ENCODE assay signal across 30 cellular contexts in genomic region chr17:27751622-27752490, GRCh38. TPM values are rescaled to one million over a fixed set of nuclear protein-coding genes. Genes with fewer than 3 reads are reported as not detected.
DNase-seq lines count a peak whose midpoint lies in the region; ATAC-seq lines count a peak whose summit lies in the region.
"Had no signal": no experiment of that assay in that cellular context is flagged by ENCODE, and none has a peak within 500 bp of the region (broad histone marks: within the 10 kb centered on the region; RNA-seq: fewer than 3 reads in every experiment).

No MANE protein-coding gene starts in this region.

- H3K4me3 ChIP-seq in right cardiac atrium (ENCODE audit: low read length), result no peak overlapping the region
- H3K4me3 ChIP-seq: BLaER1 treated with 17β-estradiol and CSF1 and Interleukin-3, amounts not matched to agents 10 nM and 100 nM; cardiac muscle cell; PC-9; right lobe of liver; spleen; thoracic aorta had no signal

- H3K27me3 Mint-ChIP-seq in T-helper 2 cell treated with Interferon-gamma antibody and Interleukin-4, amounts not matched to agents 5 μg/mL and 100 μg/mL, for 36 hours (ENCODE audit: low read depth), result no peaks in the 10 kb centered on the region
- H3K27me3 Mint-ChIP-seq: activated CD8-positive, alpha-beta T cell treated with anti-CD3 and anti-CD28 coated beads for 36 hours; activated naive CD8-positive, alpha-beta T cell; stimulated activated naive CD8-positive, alpha-beta T cell treated with anti-CD3 and anti-CD28 coated beads, Interleukin-15, Interleukin-2, amounts not matched to agents 100 ng/mL and 50 ng/mL, for 24 hours; T-helper 17 cell had no signal

- no peaks in the 10 kb centered on the region for H3K4me1 ChIP-seq in right cardiac atrium (ENCODE audit: control insufficient read depth, insufficient read depth, low read length)
- H3K4me1 ChIP-seq: right lobe of liver, spleen had no signal

- H3K36me3 Mint-ChIP-seq in T-helper 2 cell treated with Interferon-gamma antibody and Interleukin-4, amounts not matched to agents 5 μg/mL and 100 μg/mL, for 36 hours (ENCODE audit: low read depth), result no peaks in the 10 kb centered on the region
- H3K36me3 Mint-ChIP-seq: activated naive CD8-positive, alpha-beta T cell; IgD-negative memory B cell had no signal

- no peaks in the 10 kb centered on the region for H3K9me3 Mint-ChIP-seq in T-helper 2 cell treated with Interferon-gamma antibody and Interleukin-4, amounts not matched to agents 5 μg/mL and 100 μg/mL, for 36 hours
- H3K9me3 Mint-ChIP-seq: activated CD8-positive, alpha-beta T cell treated with anti-CD3 and anti-CD28 coated beads for 36 hours; IgD-negative memory B cell; stimulated activated naive CD8-positive, alpha-beta T cell treated with anti-CD3 and anti-CD28 coated beads, Interleukin-15, Interleukin-2, amounts not matched to agents 100 ng/mL and 50 ng/mL, for 24 hours had no signal

- no peak for ATAC-seq in right cardiac atrium
- ATAC-seq: activated CD8-positive, alpha-beta T cell treated with anti-CD3 and anti-CD28 coated beads for 36 hours; SK-N-SH treated with all-trans-retinoic acid at 6 μM for 48 hours; T-helper 17 cell had no signal

- intact Hi-C loops in cardiac septum (cut with DNase I) (no loop called here), right cardiac atrium (cut with DNase I) (loop anchor here in 1 of 4 donors (10.0 kb wide), 1 partner anchor 97 kb away; no protein-coding TSS in a partner anchor)

- no peak overlapping the region for H3K4me3 Mint-ChIP-seq in T-helper 2 cell treated with Interferon-gamma antibody and Interleukin-4, amounts not matched to agents 5 μg/mL and 100 μg/mL, for 36 hours
- H3K4me3 Mint-ChIP-seq: activated CD8-positive, alpha-beta T cell treated with anti-CD3 and anti-CD28 coated beads for 36 hours; activated naive CD8-positive, alpha-beta T cell; IgD-negative memory B cell; stimulated activated naive CD8-positive, alpha-beta T cell treated with anti-CD3 and anti-CD28 coated beads, Interleukin-15, Interleukin-2, amounts not matched to agents 100 ng/mL and 50 ng/mL, for 24 hours; T-helper 17 cell had no signal

- no peak overlapping the region for H3K27ac ChIP-seq in right cardiac atrium (ENCODE audit: low read length)
- H3K27ac ChIP-seq: 22Rv1; BLaER1 treated with 17β-estradiol and CSF1 and Interleukin-3, amounts not matched to agents 10 nM and 100 nM; cardiac muscle cell; PC-9; right lobe of liver; spleen; thoracic aorta had no signal

- peak; percentile 21 for DNase-seq in DMS 273 (lab: John Stamatoyannopoulos, UW; ENCODE audit: unreplicated experiment)
- DNase-seq in DMS 273 treated with DMSO at 0.1 percent for 48 hours (lab: John Stamatoyannopoulos, UW), result no peak
- peak; percentile 56 for DNase-seq in cardiac septum (ENCODE audit: low spot score)
- DNase-seq in right cardiac atrium, result no peak
- DNase-seq in mesenteric fat pad (ENCODE audit: low spot score), result peak; percentile 78
- DNase-seq in NCI-H146 treated with DMSO at 0.1 percent for 48 hours (lab: John Stamatoyannopoulos, UW; ENCODE audit: unreplicated experiment), result no peak
- DNase-seq in T-helper 2 cell treated with Interferon-gamma antibody and Interleukin-4, amounts not matched to agents 5 μg/mL and 100 μg/mL, for 36 hours (ENCODE audit: low spot score), result no peak
- no peak for DNase-seq in NCI-H748 (lab: John Stamatoyannopoulos, UW; ENCODE audit: unreplicated experiment)
- DNase-seq: activated CD4-positive, alpha-beta T cell treated with anti-CD3 and anti-CD28 coated beads for 1 hour; activated CD8-positive, alpha-beta T cell treated with anti-CD3 and anti-CD28 coated beads for 36 hours; aorta; DMS53; mesenchymal stem cell; NCI-H146; NCI-H510A; PC-9; right lobe of liver; spleen; stimulated activated CD4-positive, alpha-beta T cell treated with anti-CD3 and anti-CD28 coated beads, Interleukin-2, amount 100 ng/mL, for 24 hours; T-helper 17 cell had no signal

- no peaks in the 10 kb centered on the region for H3K27me3 ChIP-seq in right cardiac atrium (ENCODE audit: control insufficient read depth, insufficient read depth)
- H3K27me3 ChIP-seq: BLaER1 treated with 17β-estradiol and CSF1 and Interleukin-3, amounts not matched to agents 10 nM and 100 nM; cardiac muscle cell; right lobe of liver; spleen had no signal

- no peaks in the 10 kb centered on the region for H3K4me1 Mint-ChIP-seq in T-helper 2 cell treated with Interferon-gamma antibody and Interleukin-4, amounts not matched to agents 5 μg/mL and 100 μg/mL, for 36 hours (ENCODE audit: low read depth)
- H3K4me1 Mint-ChIP-seq: T-helper 17 cell had no signal

- H3K9me3 ChIP-seq in right cardiac atrium (ENCODE audit: control insufficient read depth, low read length), result no peaks in the 10 kb centered on the region
- H3K9me3 ChIP-seq: BLaER1 treated with 17β-estradiol and CSF1 and Interleukin-3, amounts not matched to agents 10 nM and 100 nM; right lobe of liver; spleen; thoracic aorta had no signal

- WGBS in right cardiac atrium, result 76% methylated on average over 19 of the region's 19 CpGs

- H3K27ac Mint-ChIP-seq in T-helper 2 cell treated with Interferon-gamma antibody and Interleukin-4, amounts not matched to agents 5 μg/mL and 100 μg/mL, for 36 hours, result no peak overlapping the region
- H3K27ac Mint-ChIP-seq: activated CD8-positive, alpha-beta T cell treated with anti-CD3 and anti-CD28 coated beads for 36 hours; activated naive CD8-positive, alpha-beta T cell; IgD-negative memory B cell; stimulated activated naive CD8-positive, alpha-beta T cell treated with anti-CD3 and anti-CD28 coated beads, Interleukin-15, Interleukin-2, amounts not matched to agents 100 ng/mL and 50 ng/mL, for 24 hours; T-helper 17 cell had no signal

RNA-seq across cellular contexts. Expression of gene NOS2, which starts 48.5 kb away (rescaled TPM):
- 0.16 TPM for total RNA-seq in cardiac septum
- under 1 TPM in 2 of 4 donors, not detected in 2; 0.08 to 0.09 TPM for total RNA-seq in right cardiac atrium
- 0.02 TPM for polyA plus RNA-seq in right cardiac atrium
- 0.13 TPM for total RNA-seq in mesenteric fat pad
- total RNA-seq: activated CD8-positive, alpha-beta T cell treated with anti-CD3 and anti-CD28 coated beads for 36 hours; fibroblast of villous mesenchyme; HT-29; PC-9; thoracic aorta had no signal

Comparison
In these comparisons a context has a peak if more than half of its experiments do, and no peak if none do; other contexts are left out.
1. DNase-seq: peak in DMS 273 (single experiment), cardiac septum (single experiment) and mesenteric fat pad (single experiment); none in DMS 273 treated with DMSO at 0.1 percent for 48 hours (single experiment), right cardiac atrium (0 of 3), NCI-H146 treated with DMSO at 0.1 percent for 48 hours (single experiment), T-helper 2 cell treated with Interferon-gamma antibody and Interleukin-4, amounts not matched to agents 5 μg/mL and 100 μg/mL, for 36 hours (single experiment) and NCI-H748 (single experiment).